1 cellular context compared by ENCODE assay signal in the genomic region with DNA sequence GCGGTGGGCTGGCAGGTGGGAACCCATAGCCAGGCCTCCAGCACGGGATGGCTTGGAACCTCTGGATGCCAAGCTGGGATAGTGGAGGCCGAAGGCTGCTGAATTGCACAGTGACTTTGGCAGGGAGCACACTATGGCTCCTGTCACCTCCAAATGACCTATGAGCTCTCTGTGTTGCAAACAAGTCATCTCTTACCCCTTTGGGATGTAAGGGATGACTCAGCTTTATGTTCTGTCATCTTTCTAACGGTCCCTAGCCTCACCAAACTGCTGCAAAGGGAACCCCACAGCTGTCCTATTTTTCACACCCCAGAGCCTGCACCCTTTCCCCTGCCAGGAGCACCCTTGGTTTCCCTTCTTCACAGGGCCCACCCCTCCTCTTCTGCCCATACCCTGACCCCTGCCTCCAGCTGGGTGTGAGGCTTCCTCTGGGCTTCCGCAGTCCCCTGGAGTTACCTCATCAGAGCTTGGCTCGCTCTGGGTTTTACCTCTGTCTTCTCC.
TF ChIP-seq lines count a peak whose summit lies in the region.

No MANE protein-coding gene starts in this region.

TF ChIP-seq in K562, 482 proteins besides CTCF, POLR2A, EP300 and RAD21 (continued from another document):
- TF ChIP-seq POLR3A (IDR thresholded peaks at IDR 0.05; ENCODE audit: borderline replicate concordance, extremely low read depth, insufficient read depth, insufficient read length): no peak
- no peak for TF ChIP-seq BRD9 (IDR thresholded peaks at IDR 0.05; ENCODE audit: low read depth, partially characterized antibody)
- TF ChIP-seq YY1 (IDR thresholded peaks at IDR 0.05; ENCODE audit: borderline replicate concordance in 1 of 3, control insufficient read depth in 1 of 3, extremely low read depth in 1 of 3, insufficient read depth in 3 of 3, insufficient read length in 1 of 3, insufficient replicate concordance in 2 of 3, low read depth in 1 of 3, low read length in 2 of 3): no peak
- no peak for TF ChIP-seq CBFA2T3 (IDR thresholded peaks at IDR 0.05)
- TF ChIP-seq CBFB (CRISPR knock-in tag; IDR thresholded peaks at IDR 0.05): no peak
- TF ChIP-seq TRIM25 (IDR thresholded peaks at IDR 0.05; ENCODE audit: borderline replicate concordance): no peak
- TF ChIP-seq TAF1 (IDR thresholded peaks at IDR 0.05; ENCODE audit: control insufficient read depth, extremely low read depth, insufficient read depth, low read length, severe bottlenecking): no peak
- no peak for TF ChIP-seq PPARD (CRISPR knock-in tag; IDR thresholded peaks at IDR 0.05)
- TF ChIP-seq NFRKB (IDR thresholded peaks at IDR 0.05; ENCODE audit: low read depth): no peak
- TF ChIP-seq THRAP3 (IDR thresholded peaks at IDR 0.05; ENCODE audit: borderline replicate concordance): no peak
- TF ChIP-seq MAFK (IDR thresholded peaks at IDR 0.05; ENCODE audit: low read length): peak; percentile 74
- TF ChIP-seq SP2 (IDR thresholded peaks at IDR 0.05; ENCODE audit: extremely low read depth, low read depth, low read length, poor library complexity, severe bottlenecking): no peak
- no peak for TF ChIP-seq PKNOX1 (IDR thresholded peaks at IDR 0.05)
- TF ChIP-seq, protein P1, sequence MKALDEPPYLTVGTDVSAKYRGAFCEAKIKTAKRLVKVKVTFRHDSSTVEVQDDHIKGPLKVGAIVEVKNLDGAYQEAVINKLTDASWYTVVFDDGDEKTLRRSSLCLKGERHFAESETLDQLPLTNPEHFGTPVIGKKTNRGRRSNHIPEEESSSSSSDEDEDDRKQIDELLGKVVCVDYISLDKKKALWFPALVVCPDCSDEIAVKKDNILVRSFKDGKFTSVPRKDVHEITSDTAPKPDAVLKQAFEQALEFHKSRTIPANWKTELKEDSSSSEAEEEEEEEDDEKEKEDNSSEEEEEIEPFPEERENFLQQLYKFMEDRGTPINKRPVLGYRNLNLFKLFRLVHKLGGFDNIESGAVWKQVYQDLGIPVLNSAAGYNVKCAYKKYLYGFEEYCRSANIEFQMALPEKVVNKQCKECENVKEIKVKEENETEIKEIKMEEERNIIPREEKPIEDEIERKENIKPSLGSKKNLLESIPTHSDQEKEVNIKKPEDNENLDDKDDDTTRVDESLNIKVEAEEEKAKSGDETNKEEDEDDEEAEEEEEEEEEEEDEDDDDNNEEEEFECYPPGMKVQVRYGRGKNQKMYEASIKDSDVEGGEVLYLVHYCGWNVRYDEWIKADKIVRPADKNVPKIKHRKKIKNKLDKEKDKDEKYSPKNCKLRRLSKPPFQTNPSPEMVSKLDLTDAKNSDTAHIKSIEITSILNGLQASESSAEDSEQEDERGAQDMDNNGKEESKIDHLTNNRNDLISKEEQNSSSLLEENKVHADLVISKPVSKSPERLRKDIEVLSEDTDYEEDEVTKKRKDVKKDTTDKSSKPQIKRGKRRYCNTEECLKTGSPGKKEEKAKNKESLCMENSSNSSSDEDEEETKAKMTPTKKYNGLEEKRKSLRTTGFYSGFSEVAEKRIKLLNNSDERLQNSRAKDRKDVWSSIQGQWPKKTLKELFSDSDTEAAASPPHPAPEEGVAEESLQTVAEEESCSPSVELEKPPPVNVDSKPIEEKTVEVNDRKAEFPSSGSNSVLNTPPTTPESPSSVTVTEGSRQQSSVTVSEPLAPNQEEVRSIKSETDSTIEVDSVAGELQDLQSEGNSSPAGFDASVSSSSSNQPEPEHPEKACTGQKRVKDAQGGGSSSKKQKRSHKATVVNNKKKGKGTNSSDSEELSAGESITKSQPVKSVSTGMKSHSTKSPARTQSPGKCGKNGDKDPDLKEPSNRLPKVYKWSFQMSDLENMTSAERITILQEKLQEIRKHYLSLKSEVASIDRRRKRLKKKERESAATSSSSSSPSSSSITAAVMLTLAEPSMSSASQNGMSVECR (CRISPR knock-in tag; IDR thresholded peaks at IDR 0.05): no peak
- no peak for TF ChIP-seq FIP1L1 (IDR thresholded peaks at IDR 0.05; ENCODE audit: low read depth, low read length, poor library complexity, severe bottlenecking)
- no peak for TF ChIP-seq STAT5B (CRISPR knock-in tag; IDR thresholded peaks at IDR 0.05)
- TF ChIP-seq ZNF280B (CRISPR knock-in tag; IDR thresholded peaks at IDR 0.05): no peak
